8 cellular contexts compared by ENCODE assay signal in genomic region chr2:197889041-197889440, GRCh38.
DNase-seq lines count a peak whose midpoint lies in the region; ATAC-seq and TF ChIP-seq lines count a peak whose summit lies in the region.

No MANE protein-coding gene starts in this region.

- peaks cover 7% of the 10 kb centered on the region for H3K4me1 ChIP-seq in skeletal muscle satellite cell (ENCODE audit: control insufficient read depth, insufficient read depth, low read length)

- peak; percentile 63 for DNase-seq in CD14-positive monocyte (ENCODE audit: low spot score)
- peak; percentile 66 for DNase-seq in SK-MEL-5 (ENCODE audit: low read depth, low spot score)
- no peak for DNase-seq in G401 (ENCODE audit: low spot score)
- DNase-seq in NCI-H345 treated with DMSO at 0.1 percent for 48 hours (lab: John Stamatoyannopoulos, UW; ENCODE audit: unreplicated experiment): no peak

- intact Hi-C loops in CD14-positive monocyte (cut with micrococcal nuclease): no loop called here

- ATAC-seq in GM19023 (IDR thresholded peaks at IDR 0.05; ENCODE audit: unreplicated experiment): peak; percentile 97
- peak; percentile 99 for ATAC-seq in HG03066 (IDR thresholded peaks at IDR 0.05; ENCODE audit: low read depth, unreplicated experiment)
- ATAC-seq in esophagus mucosa: peak; percentile 68

- peaks cover 0 to 5% (median 0%) of the 10 kb centered on the region in 7 donors for H3K9me3 Mint-ChIP-seq in CD14-positive monocyte

- H3K4me1 Mint-ChIP-seq in CD14-positive monocyte: peaks cover 14% of the 10 kb centered on the region

- H3K27me3 Mint-ChIP-seq in CD14-positive monocyte (ENCODE audit: low read depth in 3 of 3): peaks cover 0 to 3% (median 0%) of the 10 kb centered on the region in 3 donors

- no peak for TF ChIP-seq CTCF in CD14-positive monocyte (IDR thresholded peaks at IDR 0.05)

- no peaks in the 10 kb centered on the region for H3K9me3 ChIP-seq in skeletal muscle satellite cell (replicated peaks; ENCODE audit: low read length)

- peak overlapping the region; percentile 30 for H3K4me2 ChIP-seq in skeletal muscle satellite cell (ENCODE audit: low read length)

- H3K27ac Mint-ChIP-seq in CD14-positive monocyte: peak overlapping the region; percentile 71 to 92 (median 85)

- in situ Hi-C loops in SK-MEL-5 (cut with HindIII; ENCODE audit: low pct_unique_long_range_greater_than_20kb, low sequenced_read_pairs) (no loop called here), G401 (cut with HindIII; ENCODE audit: low sequenced_read_pairs) (no loop called here)

- H3K4me3 Mint-ChIP-seq in CD14-positive monocyte: no peak overlapping the region

- no peaks in the 10 kb centered on the region for H3K36me3 ChIP-seq in skeletal muscle satellite cell (ENCODE audit: insufficient read depth, low read length)

- peak overlapping the region; percentile 12 for H3K9ac ChIP-seq in skeletal muscle satellite cell (ENCODE audit: low read depth, low read length)

- peaks cover 1 to 3% of the 10 kb centered on the region in 2 donors for H3K36me3 Mint-ChIP-seq in CD14-positive monocyte

- no peaks in the 10 kb centered on the region for H3K27me3 ChIP-seq in skeletal muscle satellite cell (ENCODE audit: control insufficient read depth, insufficient read depth, low read length)

- H3K4me3 ChIP-seq in skeletal muscle satellite cell (ENCODE audit: low read length): no peak overlapping the region

Comparison
In these comparisons a context has a peak if more than half of its experiments do, and no peak if none do; other contexts are left out.
1. DNase-seq: peak in CD14-positive monocyte (single experiment) and SK-MEL-5 (single experiment); none in G401 (single experiment) and NCI-H345 treated with DMSO at 0.1 percent for 48 hours (single experiment).
2. Peak in every context shown above with its lines, with median percentiles within 50 percentile points of each other: ATAC-seq.